13 cellular contexts compared by ENCODE assay signal in the genomic region with DNA sequence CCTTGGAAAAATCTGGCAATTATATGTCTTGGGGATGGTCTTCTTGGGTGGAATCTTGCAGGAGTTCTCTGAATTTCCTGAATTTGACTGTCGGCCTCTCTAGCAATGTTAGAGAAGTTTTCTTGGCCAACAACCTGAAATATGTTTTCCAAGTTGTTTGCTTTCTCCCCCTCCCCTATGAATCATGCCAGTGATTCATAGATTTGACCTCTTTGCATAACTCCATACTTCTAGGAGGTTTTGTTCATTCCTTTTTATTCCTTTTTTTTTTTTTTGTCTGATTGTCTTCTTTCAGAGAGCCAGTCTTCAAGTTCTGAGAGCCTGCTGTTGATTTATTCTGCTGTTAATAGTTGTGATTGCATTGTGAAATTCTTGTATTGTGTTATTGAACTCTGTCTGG. TPM values are rescaled to one million over a fixed set of nuclear protein-coding genes. Genes with fewer than 3 reads are reported as not detected.
DNase-seq lines count a peak whose midpoint lies in the region; ATAC-seq and TF ChIP-seq lines count a peak whose summit lies in the region.
"Had no signal": no experiment of that assay in that cellular context is flagged by ENCODE, and none has a peak within 500 bp of the region (broad histone marks: within the 10 kb centered on the region; RNA-seq: fewer than 3 reads in every experiment).

No MANE protein-coding gene starts in this region.

- intact Hi-C loops in uterus (cut with DNase I; ENCODE audit: low total_unique reads) = no loop called here

- no peak for TF ChIP-seq CTCF in RWPE2 (IDR thresholded peaks at IDR 0.05; ENCODE audit: poor library complexity, severe bottlenecking)
- TF ChIP-seq CTCF in uterus (IDR thresholded peaks at IDR 0.05) = no peak
- TF ChIP-seq CTCF in endothelial cell (IDR thresholded peaks at IDR 0.05; ENCODE audit: unreplicated experiment) = no peak

- H3K27ac Mint-ChIP-seq in endothelial cell (ENCODE audit: unreplicated experiment) = no peak overlapping the region

- H3K4me3 ChIP-seq in RWPE2 (ENCODE audit: severe bottlenecking) (no peak overlapping the region), uterus (no peak overlapping the region)
- H3K4me3 ChIP-seq: heart left ventricle had no signal

- H3K4me1 Mint-ChIP-seq in endothelial cell (ENCODE audit: unreplicated experiment) = no peaks in the 10 kb centered on the region
- H3K4me1 Mint-ChIP-seq: central memory CD8-positive, alpha-beta T cell had no signal

- H3K4me1 ChIP-seq in RWPE2 (ENCODE audit: insufficient read depth, poor library complexity, severe bottlenecking) (peaks cover 16% of the 10 kb centered on the region), uterus (no peaks in the 10 kb centered on the region)

- H3K27ac ChIP-seq in RWPE2 (ENCODE audit: poor library complexity, severe bottlenecking) = peak overlapping the region; percentile 19
- H3K27ac ChIP-seq in uterus = peak overlapping the region; percentile 3 to 43
- H3K27ac ChIP-seq: heart left ventricle, VCaP had no signal

- H3K4me3 Mint-ChIP-seq in endothelial cell (ENCODE audit: unreplicated experiment) = no peak overlapping the region
- H3K4me3 Mint-ChIP-seq: central memory CD8-positive, alpha-beta T cell had no signal

- ATAC-seq in RWPE2 (ENCODE audit: low read depth) (peak; percentile 87), HG03025 (IDR thresholded peaks at IDR 0.05; ENCODE audit: low FRiP score, unreplicated experiment) (no peak)

- peaks cover 4% of the 10 kb centered on the region for H3K9me3 Mint-ChIP-seq in endothelial cell (ENCODE audit: unreplicated experiment)
- H3K9me3 Mint-ChIP-seq: central memory CD8-positive, alpha-beta T cell had no signal

- DNase-seq in SIG-M5 treated with dmso at 0.1 percent for 504 hours (lab: John Stamatoyannopoulos, UW; ENCODE audit: unreplicated experiment) (peak; percentile 41), SIG-M5 (lab: John Stamatoyannopoulos, UW) (no peak), RWPE2 (ENCODE audit: low spot score) (no peak), fibroblast of peridontal ligament (ENCODE audit: extremely low read depth) (peak; percentile 87), uterus (no peak), endothelial cell (ENCODE audit: low spot score) (no peak)
- no peak for DNase-seq in NK-92 treated with Interleukin-12 subunit alpha and Interleukin-12 subunit beta, amount 100 ng/mL, for 24 hours (lab: John Stamatoyannopoulos, UW)
- DNase-seq: 8988T, GDM1, heart left ventricle had no signal

- H3K9me3 ChIP-seq in RWPE2 (ENCODE audit: severe bottlenecking) = peaks cover 3% of the 10 kb centered on the region
- no peaks in the 10 kb centered on the region for H3K9me3 ChIP-seq in uterus
- H3K9me3 ChIP-seq: heart left ventricle had no signal

- H3K36me3 ChIP-seq in RWPE2 (ENCODE audit: low read depth) (no peaks in the 10 kb centered on the region), uterus (no peaks in the 10 kb centered on the region)
- H3K36me3 ChIP-seq: heart left ventricle had no signal

- H3K36me3 Mint-ChIP-seq in endothelial cell (ENCODE audit: low read depth, unreplicated experiment) = no peaks in the 10 kb centered on the region

- H3K27me3 Mint-ChIP-seq in endothelial cell (ENCODE audit: unreplicated experiment) = peaks cover 5% of the 10 kb centered on the region

- no peaks in the 10 kb centered on the region for H3K27me3 ChIP-seq in RWPE2 (ENCODE audit: insufficient read depth, poor library complexity, severe bottlenecking)
- H3K27me3 ChIP-seq in uterus = no peaks in the 10 kb centered on the region
- H3K27me3 ChIP-seq: heart left ventricle had no signal

- TF ChIP-seq POLR2A in uterus (IDR thresholded peaks at IDR 0.05) = no peak

RNA-seq across cellular contexts. Expression of gene SLC44A1, which starts 56.7 kb away (rescaled TPM):
- total RNA-seq in uterus = 10 to 100 TPM; 58.2 to 75.0 (median 63.0) TPM
- 69.7 TPM for total RNA-seq in endothelial cell (ENCODE audit: unreplicated experiment)

Comparison
In these comparisons a context has a peak if more than half of its experiments do, and no peak if none do; other contexts are left out.
1. DNase-seq: peak in SIG-M5 treated with dmso at 0.1 percent for 504 hours (single experiment) and fibroblast of peridontal ligament (single experiment); none in SIG-M5 (single experiment), RWPE2 (single experiment), uterus (0 of 2), endothelial cell (single experiment) and NK-92 treated with Interleukin-12 subunit alpha and Interleukin-12 subunit beta, amount 100 ng/mL, for 24 hours (single experiment).